In genomic region chr2:31297751-31298150, GRCh38 we compare ENCODE assay signal across 13 cellular contexts.
DNase-seq lines count a peak whose midpoint lies in the region; ATAC-seq and TF ChIP-seq lines count a peak whose summit lies in the region.
"Had no signal": no experiment of that assay in that cellular context is flagged by ENCODE, and none has a peak within 500 bp of the region (broad histone marks: within the 10 kb centered on the region; RNA-seq: fewer than 3 reads in every experiment).

No MANE protein-coding gene starts in this region.

- intact Hi-C loops in MCF 10A (cut with micrococcal nuclease): no loop called here
- intact Hi-C loops in breast epithelium (cut with DNase I; ENCODE audit: low total_unique reads): no loop called here
- intact Hi-C loops in head of caudate nucleus (cut with DNase I): no loop called here

- no peaks in the 10 kb centered on the region for H3K9me3 Mint-ChIP-seq in MCF 10A (ENCODE audit: unreplicated experiment)
- H3K9me3 Mint-ChIP-seq in effector memory CD8-positive, alpha-beta T cell: no peaks in the 10 kb centered on the region
- H3K9me3 Mint-ChIP-seq: CD8-positive, alpha-beta T cell; neural crest cell had no signal

- no peaks in the 10 kb centered on the region for H3K36me3 ChIP-seq in breast epithelium
- H3K36me3 ChIP-seq in thoracic aorta: no peaks in the 10 kb centered on the region
- H3K36me3 ChIP-seq: gastrocnemius medialis had no signal

- POLR2A ChIA-PET in MCF 10A (lab: Yijun Ruan, JAX): interaction anchor here (0.6 kb wide), 1 partner anchor 662 kb away, joined by 3 read pairs; no protein-coding TSS in a partner anchor

- H3K4me3 ChIP-seq in breast epithelium (no peak overlapping the region), thoracic aorta (no peak overlapping the region)
- H3K4me3 ChIP-seq: gastrocnemius medialis had no signal

- CTCF ChIA-PET in MCF 10A (lab: Yijun Ruan, JAX): interaction anchor here (1.1 to 1.6 kb wide), 2 partner anchors 21 to 36 kb away, joined by 3 read pairs; no protein-coding TSS in a partner anchor

- H3K27ac Mint-ChIP-seq in MCF 10A (ENCODE audit: low read depth, unreplicated experiment): no peak overlapping the region
- no peak overlapping the region for H3K27ac Mint-ChIP-seq in effector memory CD8-positive, alpha-beta T cell
- H3K27ac Mint-ChIP-seq: CD8-positive, alpha-beta T cell had no signal

- TF ChIP-seq POLR2A in breast epithelium (IDR thresholded peaks at IDR 0.05): no peak

- ATAC-seq in thoracic aorta (ENCODE audit: insufficient number of reproducible peaks, low FRiP score, low read depth): no peak
- no peak for ATAC-seq in effector memory CD8-positive, alpha-beta T cell (replicated peaks)
- ATAC-seq: CD8-positive, alpha-beta T cell had no signal

- no peaks in the 10 kb centered on the region for H3K27me3 ChIP-seq in breast epithelium
- H3K27me3 ChIP-seq in thoracic aorta (replicated peaks; ENCODE audit: insufficient read depth): no peaks in the 10 kb centered on the region
- H3K27me3 ChIP-seq: gastrocnemius medialis had no signal

- no TSS peak for BruUV-seq in MCF 10A (replicated peaks; lab: Mats Ljungman, UMichigan)

- no peaks in the 10 kb centered on the region for H3K9me3 ChIP-seq in breast epithelium
- no peaks in the 10 kb centered on the region for H3K9me3 ChIP-seq in thoracic aorta
- H3K9me3 ChIP-seq: gastrocnemius medialis had no signal

- H3K4me3 Mint-ChIP-seq in MCF 10A (ENCODE audit: unreplicated experiment): no peak overlapping the region
- no peak overlapping the region for H3K4me3 Mint-ChIP-seq in effector memory CD8-positive, alpha-beta T cell
- H3K4me3 Mint-ChIP-seq: CD8-positive, alpha-beta T cell; neural crest cell had no signal

- H3K36me3 Mint-ChIP-seq in MCF 10A (ENCODE audit: insufficient read depth, unreplicated experiment): no peaks in the 10 kb centered on the region
- H3K36me3 Mint-ChIP-seq in effector memory CD8-positive, alpha-beta T cell (ENCODE audit: insufficient read depth): no peaks in the 10 kb centered on the region
- H3K36me3 Mint-ChIP-seq: CD8-positive, alpha-beta T cell had no signal

- DNase-seq in MCF 10A (ENCODE audit: unreplicated experiment) (peak; percentile 3), breast epithelium (ENCODE audit: low spot score in 2 of 2) (no peak), RKO (ENCODE audit: low spot score) (peak; percentile 56), head of caudate nucleus (peak in 29 of 42 donors; percentile 4 to 76 (median 32)), thoracic aorta (ENCODE audit: low spot score) (no peak), NCI-H2081 treated with DMSO at 0.1 percent for 48 hours (lab: John Stamatoyannopoulos, UW) (no peak)
- DNase-seq in effector memory CD8-positive, alpha-beta T cell: no peak
- no peak for DNase-seq in activated CD4-positive, alpha-beta T cell treated with anti-CD3 and anti-CD28 coated beads, Interleukin-2, amount 50 U/mL, for 48 hours
- DNase-seq: activated CD4-positive, CD25-positive, alpha-beta regulatory T cell; CD8-positive, alpha-beta T cell; gastrocnemius medialis; NCI-H2227 treated with DMSO at 0.1 percent for 48 hours had no signal

- H3K27ac ChIP-seq in breast epithelium (no peak overlapping the region), thoracic aorta (peak overlapping the region; percentile 86 to 89)
- H3K27ac ChIP-seq: gastrocnemius medialis had no signal

- H3K27me3 Mint-ChIP-seq in MCF 10A (ENCODE audit: insufficient read depth, unreplicated experiment): no peaks in the 10 kb centered on the region
- H3K27me3 Mint-ChIP-seq in effector memory CD8-positive, alpha-beta T cell: peaks cover 12 to 26% of the 10 kb centered on the region in 2 donors

- TF ChIP-seq CTCF in MCF 10A (IDR thresholded peaks at IDR 0.05; ENCODE audit: unreplicated experiment) (no peak), breast epithelium (IDR thresholded peaks at IDR 0.05) (no peak), thoracic aorta (IDR thresholded peaks at IDR 0.05) (no peak)

- H3K4me1 ChIP-seq in breast epithelium (peaks cover 0 to 5% of the 10 kb centered on the region in 2 donors), thoracic aorta (ENCODE audit: control insufficient read depth in 1 of 2, low read depth in 2 of 2) (peaks cover 30 to 64% of the 10 kb centered on the region in 2 donors)

- no peaks in the 10 kb centered on the region for H3K4me1 Mint-ChIP-seq in MCF 10A (ENCODE audit: insufficient read depth, unreplicated experiment)
- H3K4me1 Mint-ChIP-seq in effector memory CD8-positive, alpha-beta T cell (ENCODE audit: low read depth in 2 of 2): no peaks in the 10 kb centered on the region
- H3K4me1 Mint-ChIP-seq: neural crest cell had no signal

Comparison
In these comparisons a context has a peak if more than half of its experiments do, and no peak if none do; other contexts are left out.
1. DNase-seq: peak in MCF 10A (single experiment), RKO (single experiment) and head of caudate nucleus (29 of 42); none in breast epithelium (0 of 2), thoracic aorta (single experiment), effector memory CD8-positive, alpha-beta T cell (0 of 3), activated CD4-positive, alpha-beta T cell treated with anti-CD3 and anti-CD28 coated beads, Interleukin-2, amount 50 U/mL, for 48 hours (0 of 2) and NCI-H2081 treated with DMSO at 0.1 percent for 48 hours (single experiment).
2. H3K27ac ChIP-seq: peak in thoracic aorta (2 of 2); none in breast epithelium (0 of 2).